Comparison of ENCODE assay signal across 6 cellular contexts in the genomic region with DNA sequence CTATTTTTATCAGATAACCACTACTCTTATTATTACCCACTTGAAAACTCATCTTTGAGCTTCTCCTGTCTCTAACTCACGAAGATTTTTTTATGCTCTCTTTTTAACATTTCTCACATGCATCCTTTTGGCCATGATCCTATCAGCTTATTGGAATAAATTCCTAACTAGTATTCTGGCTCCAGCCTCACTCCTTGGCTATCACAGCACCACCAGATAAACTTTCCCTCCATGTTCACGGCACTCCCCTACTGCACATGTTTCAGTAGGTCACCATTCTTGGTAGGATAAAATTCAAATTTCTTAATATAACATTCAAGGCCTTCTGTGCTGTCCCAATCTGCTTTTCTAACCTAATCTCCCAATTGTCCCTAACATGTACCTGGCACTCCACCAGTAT.
"Had no signal": no experiment of that assay in that cellular context is flagged by ENCODE, and none has a peak within 500 bp of the region (broad histone marks: within the 10 kb centered on the region; RNA-seq: fewer than 3 reads in every experiment).

No MANE protein-coding gene starts in this region.

- DNase-seq: IMR-90, KBM-7, KG1 had no signal

- ATAC-seq: HepG2, K562 had no signal

- H3K27ac ChIP-seq: HL-60 had no signal

- H3K4me3 ChIP-seq: K562 had no signal
